Comparison of ENCODE assay signal across 31 cellular contexts in the genomic region with DNA sequence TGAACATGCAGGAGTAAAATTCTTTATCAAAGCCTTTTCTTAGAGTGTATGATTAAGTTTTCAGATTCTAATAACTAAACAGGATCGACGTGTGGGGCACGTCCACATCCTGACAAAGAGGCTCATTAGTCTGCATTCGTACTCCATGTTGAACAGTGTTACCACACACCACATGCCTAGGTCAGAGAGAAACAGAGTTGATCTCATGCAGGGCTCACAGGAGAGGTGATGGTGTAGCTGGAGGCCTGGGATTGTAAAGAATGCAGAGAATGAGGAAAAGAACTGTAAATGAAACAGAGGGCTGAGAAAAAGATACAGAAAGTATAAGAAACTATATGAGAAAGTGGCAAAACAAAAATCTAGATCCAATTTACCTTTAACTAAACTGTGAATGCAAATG.
"Had no signal": no experiment of that assay in that cellular context is flagged by ENCODE, and none has a peak within 500 bp of the region (broad histone marks: within the 10 kb centered on the region; RNA-seq: fewer than 3 reads in every experiment).

No MANE protein-coding gene starts in this region.

- H3K4me3 Mint-ChIP-seq: activated CD4-positive, alpha-beta T cell treated with anti-CD3 and anti-CD28 coated beads for 36 hours; activated CD8-positive, alpha-beta memory T cell treated with anti-CD3 and anti-CD28 coated beads, Interleukin-2, amount 10 ng/mL, durations not matched to agents 7 days and 5 days; activated CD8-positive, alpha-beta T cell treated with anti-CD3 and anti-CD28 coated beads, Interleukin-2, amount 10 ng/mL, durations not matched to agents 7 days and 5 days; activated naive CD8-positive, alpha-beta T cell; brain; effector memory CD8-positive, alpha-beta T cell; stimulated activated memory B cell treated with anti-CD40 and anti-IgM and Interleukin-4, amounts not matched to agents 10 μg/mL and 1 μg/mL and 100 μg/mL, for 72 hours; stimulated activated naive CD8-positive, alpha-beta T cell treated with anti-CD3 and anti-CD28 coated beads, Interleukin-15, amount 100 ng/mL, for 72 hours had no signal

- FAIRE-seq: pancreas had no signal

- H3K27me3 ChIP-seq: heart left ventricle, left lung, pancreas, right atrium auricular region, upper lobe of left lung, vagina had no signal

- H3K27ac Mint-ChIP-seq: activated CD4-positive, alpha-beta T cell treated with anti-CD3 and anti-CD28 coated beads for 36 hours; activated CD8-positive, alpha-beta memory T cell treated with anti-CD3 and anti-CD28 coated beads, Interleukin-2, amount 10 ng/mL, durations not matched to agents 7 days and 5 days; activated CD8-positive, alpha-beta T cell treated with anti-CD3 and anti-CD28 coated beads, Interleukin-2, amount 10 ng/mL, durations not matched to agents 7 days and 5 days; activated naive CD8-positive, alpha-beta T cell; activated T-helper 2 cell treated with anti-CD3 and anti-CD28 coated beads, Interferon-gamma antibody, Interleukin-2, Interleukin-4, amounts not matched to agents 10 μg/mL and 5 μg/mL and 100 μg/mL, durations not matched to agents 14 hours and 24 hours and 36 hours; effector memory CD8-positive, alpha-beta T cell; naive B cell; stimulated activated memory B cell treated with anti-CD40 and anti-IgM and Interleukin-4, amounts not matched to agents 10 μg/mL and 1 μg/mL and 100 μg/mL, for 72 hours had no signal

- H3K27me3 Mint-ChIP-seq: activated CD4-positive, alpha-beta T cell treated with anti-CD3 and anti-CD28 coated beads for 36 hours; activated CD8-positive, alpha-beta memory T cell treated with anti-CD3 and anti-CD28 coated beads, Interleukin-2, amount 10 ng/mL, durations not matched to agents 7 days and 5 days; activated naive CD8-positive, alpha-beta T cell; brain; effector memory CD8-positive, alpha-beta T cell; naive B cell; stimulated activated memory B cell treated with anti-CD40 and anti-IgM and Interleukin-4, amounts not matched to agents 10 μg/mL and 1 μg/mL and 100 μg/mL, for 72 hours; stimulated activated naive CD8-positive, alpha-beta T cell treated with anti-CD3 and anti-CD28 coated beads, Interleukin-15, amount 100 ng/mL, for 72 hours had no signal

- H3K4me1 ChIP-seq: heart left ventricle, left lung, lower lobe of right lung, pancreas, psoas muscle, right atrium auricular region, upper lobe of left lung, vagina had no signal

- H3K4me1 Mint-ChIP-seq: naive B cell; stimulated activated memory B cell treated with anti-CD40 and anti-IgM and Interleukin-4, amounts not matched to agents 10 μg/mL and 1 μg/mL and 100 μg/mL, for 72 hours had no signal

- H3K4me3 ChIP-seq: coronary artery, heart left ventricle, left lung, lower lobe of right lung, pancreas, psoas muscle, right atrium auricular region, smooth muscle cell, upper lobe of left lung, vagina had no signal

- H3K4me2 ChIP-seq: smooth muscle cell had no signal

- H3K9me3 ChIP-seq: heart left ventricle, left lung, lower lobe of right lung, pancreas, psoas muscle, right atrium auricular region, upper lobe of left lung, vagina had no signal

- ATAC-seq: activated CD4-positive, alpha-beta T cell treated with anti-CD3 and anti-CD28 coated beads for 36 hours; activated CD8-positive, alpha-beta memory T cell treated with anti-CD3 and anti-CD28 coated beads, Interleukin-2, amount 10 ng/mL, durations not matched to agents 7 days and 5 days; activated CD8-positive, alpha-beta T cell treated with anti-CD3 and anti-CD28 coated beads, Interleukin-2, amount 10 ng/mL, durations not matched to agents 7 days and 5 days; effector memory CD8-positive, alpha-beta T cell; esophagus mucosa; heart left ventricle; left lung; lower lobe of right lung; psoas muscle; stimulated activated memory B cell treated with anti-CD40 and anti-IgM and Interleukin-4, amounts not matched to agents 10 μg/mL and 1 μg/mL and 100 μg/mL, for 72 hours; stimulated activated naive CD8-positive, alpha-beta T cell treated with anti-CD3 and anti-CD28 coated beads, Interleukin-15, amount 100 ng/mL, for 72 hours had no signal

- DNase-seq: activated CD4-positive, alpha-beta T cell treated with anti-CD3 and anti-CD28 coated beads for 36 hours; activated CD4-positive, CD25-positive, alpha-beta regulatory T cell; activated CD8-positive, alpha-beta memory T cell treated with anti-CD3 and anti-CD28 coated beads, Interleukin-2, amount 10 ng/mL, durations not matched to agents 7 days and 5 days; activated CD8-positive, alpha-beta T cell treated with anti-CD3 and anti-CD28 coated beads, Interleukin-2, amount 10 ng/mL, durations not matched to agents 7 days and 5 days; activated T-cell treated with anti-CD3 and anti-CD28 coated beads, Interleukin-2, amount 50 U/mL, for 48 hours; anterior cingulate cortex; effector memory CD8-positive, alpha-beta T cell; foreskin fibroblast; heart left ventricle; kidney glomerular epithelial cell; left lung; lower lobe of right lung; mesenchymal stem cell; naive B cell; pancreas; psoas muscle; stimulated activated CD4-positive, alpha-beta T cell treated with anti-CD3 and anti-CD28 coated beads, Interleukin-1b, Interleukin-23, amount 100 ng/mL, for 48 hours; stimulated activated CD4-positive, alpha-beta T cell treated with anti-CD3 and anti-CD28 coated beads, Interleukin-4, amount 100 ng/mL, for 4 hours; stimulated activated CD8-positive, alpha-beta memory T cell treated with anti-CD3 and anti-CD28 coated beads, Interleukin-4, amount 100 ng/mL, for 48 hours; stimulated activated naive CD8-positive, alpha-beta T cell treated with anti-CD3 and anti-CD28 coated beads, Interleukin-15, amount 100 ng/mL, for 72 hours; substantia nigra; upper lobe of left lung had no signal

- H3K36me3 ChIP-seq: heart left ventricle, left lung, lower lobe of right lung, pancreas, right atrium auricular region, upper lobe of left lung, vagina had no signal

- H3K9me3 Mint-ChIP-seq: activated T-helper 2 cell treated with anti-CD3 and anti-CD28 coated beads, Interferon-gamma antibody, Interleukin-2, Interleukin-4, amounts not matched to agents 10 μg/mL and 5 μg/mL and 100 μg/mL, durations not matched to agents 14 hours and 24 hours and 36 hours; brain; stimulated activated memory B cell treated with anti-CD40 and anti-IgM and Interleukin-4, amounts not matched to agents 10 μg/mL and 1 μg/mL and 100 μg/mL, for 72 hours; stimulated activated naive CD8-positive, alpha-beta T cell treated with anti-CD3 and anti-CD28 coated beads, Interleukin-15, amount 100 ng/mL, for 72 hours had no signal

- H3K27ac ChIP-seq: coronary artery, heart left ventricle, left lung, lower lobe of right lung, pancreas, psoas muscle, right atrium auricular region, upper lobe of left lung, vagina had no signal

- H3K36me3 Mint-ChIP-seq: activated CD8-positive, alpha-beta memory T cell treated with anti-CD3 and anti-CD28 coated beads, Interleukin-2, amount 10 ng/mL, durations not matched to agents 7 days and 5 days; activated naive CD8-positive, alpha-beta T cell; brain; naive B cell; stimulated activated memory B cell treated with anti-CD40 and anti-IgM and Interleukin-4, amounts not matched to agents 10 μg/mL and 1 μg/mL and 100 μg/mL, for 72 hours had no signal
